ENCODE assay signal across 2 cellular contexts in the genomic region with DNA sequence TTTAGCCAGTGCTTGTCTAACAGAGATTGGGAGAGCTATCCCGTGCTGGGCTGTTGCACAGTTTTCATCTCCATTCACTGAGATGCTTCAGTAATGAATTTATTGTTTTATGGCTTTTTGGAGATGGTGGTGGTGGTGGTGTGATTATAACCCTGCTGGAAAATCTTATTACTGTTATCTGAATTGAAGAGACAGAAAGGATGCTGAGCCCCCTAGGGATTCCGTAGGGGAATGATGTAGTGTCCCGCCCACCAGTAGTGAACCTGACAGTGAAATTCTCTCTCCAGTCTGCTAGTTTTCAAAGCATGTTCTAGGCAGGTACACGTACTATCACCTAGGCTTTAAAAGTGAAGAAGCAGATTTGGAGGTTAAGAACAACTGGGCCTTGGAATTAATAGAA.
TF ChIP-seq lines count a peak whose summit lies in the region.

No MANE protein-coding gene starts in this region.

TF ChIP-seq in A549, 52 proteins besides CTCF, POLR2A, EP300 and RAD21 (continued from another document):
- TF ChIP-seq E2F6 (IDR thresholded peaks at IDR 0.05; ENCODE audit: borderline replicate concordance, low read depth) (no peak), CBX2 (IDR thresholded peaks at IDR 0.05; ENCODE audit: borderline replicate concordance, low read depth) (no peak), MAFK (IDR thresholded peaks at IDR 0.05; ENCODE audit: partially characterized antibody) (no peak), ESRRA (IDR thresholded peaks at IDR 0.05; ENCODE audit: borderline replicate concordance, low read length) (no peak), TP53 (CRISPR knock-in tag; IDR thresholded peaks at IDR 0.05) (no peak), ZSCAN20 (CRISPR knock-in tag; IDR thresholded peaks at IDR 0.05) (no peak), CBX8 (IDR thresholded peaks at IDR 0.05) (no peak), USF2 (IDR thresholded peaks at IDR 0.05) (no peak), FOSB (CRISPR knock-in tag; IDR thresholded peaks at IDR 0.05) (no peak), NFE2L2 (conservative IDR thresholded peaks at IDR 0.05; ENCODE audit: low read length) (no peak), SREBF2 (IDR thresholded peaks at IDR 0.05) (no peak), FOSL2 (IDR thresholded peaks at IDR 0.05) (no peak), FOSL2 (CRISPR knock-in tag; IDR thresholded peaks at IDR 0.05) (no peak), ZNF302 (CRISPR knock-in tag; IDR thresholded peaks at IDR 0.05) (no peak), GATA3 (IDR thresholded peaks at IDR 0.05; ENCODE audit: borderline replicate concordance) (no peak)
- TF ChIP-seq, protein P1, sequence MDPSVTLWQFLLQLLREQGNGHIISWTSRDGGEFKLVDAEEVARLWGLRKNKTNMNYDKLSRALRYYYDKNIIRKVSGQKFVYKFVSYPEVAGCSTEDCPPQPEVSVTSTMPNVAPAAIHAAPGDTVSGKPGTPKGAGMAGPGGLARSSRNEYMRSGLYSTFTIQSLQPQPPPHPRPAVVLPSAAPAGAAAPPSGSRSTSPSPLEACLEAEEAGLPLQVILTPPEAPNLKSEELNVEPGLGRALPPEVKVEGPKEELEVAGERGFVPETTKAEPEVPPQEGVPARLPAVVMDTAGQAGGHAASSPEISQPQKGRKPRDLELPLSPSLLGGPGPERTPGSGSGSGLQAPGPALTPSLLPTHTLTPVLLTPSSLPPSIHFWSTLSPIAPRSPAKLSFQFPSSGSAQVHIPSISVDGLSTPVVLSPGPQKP (IDR thresholded peaks at IDR 0.05; ENCODE audit: low read depth, low read length) = no peak
TF ChIP-seq in A549: peak in this region for 0.

TF ChIP-seq in GM23338, 12 proteins besides CTCF, POLR2A, EP300 and RAD21 (continued from another document):
- TF ChIP-seq, protein P2, sequence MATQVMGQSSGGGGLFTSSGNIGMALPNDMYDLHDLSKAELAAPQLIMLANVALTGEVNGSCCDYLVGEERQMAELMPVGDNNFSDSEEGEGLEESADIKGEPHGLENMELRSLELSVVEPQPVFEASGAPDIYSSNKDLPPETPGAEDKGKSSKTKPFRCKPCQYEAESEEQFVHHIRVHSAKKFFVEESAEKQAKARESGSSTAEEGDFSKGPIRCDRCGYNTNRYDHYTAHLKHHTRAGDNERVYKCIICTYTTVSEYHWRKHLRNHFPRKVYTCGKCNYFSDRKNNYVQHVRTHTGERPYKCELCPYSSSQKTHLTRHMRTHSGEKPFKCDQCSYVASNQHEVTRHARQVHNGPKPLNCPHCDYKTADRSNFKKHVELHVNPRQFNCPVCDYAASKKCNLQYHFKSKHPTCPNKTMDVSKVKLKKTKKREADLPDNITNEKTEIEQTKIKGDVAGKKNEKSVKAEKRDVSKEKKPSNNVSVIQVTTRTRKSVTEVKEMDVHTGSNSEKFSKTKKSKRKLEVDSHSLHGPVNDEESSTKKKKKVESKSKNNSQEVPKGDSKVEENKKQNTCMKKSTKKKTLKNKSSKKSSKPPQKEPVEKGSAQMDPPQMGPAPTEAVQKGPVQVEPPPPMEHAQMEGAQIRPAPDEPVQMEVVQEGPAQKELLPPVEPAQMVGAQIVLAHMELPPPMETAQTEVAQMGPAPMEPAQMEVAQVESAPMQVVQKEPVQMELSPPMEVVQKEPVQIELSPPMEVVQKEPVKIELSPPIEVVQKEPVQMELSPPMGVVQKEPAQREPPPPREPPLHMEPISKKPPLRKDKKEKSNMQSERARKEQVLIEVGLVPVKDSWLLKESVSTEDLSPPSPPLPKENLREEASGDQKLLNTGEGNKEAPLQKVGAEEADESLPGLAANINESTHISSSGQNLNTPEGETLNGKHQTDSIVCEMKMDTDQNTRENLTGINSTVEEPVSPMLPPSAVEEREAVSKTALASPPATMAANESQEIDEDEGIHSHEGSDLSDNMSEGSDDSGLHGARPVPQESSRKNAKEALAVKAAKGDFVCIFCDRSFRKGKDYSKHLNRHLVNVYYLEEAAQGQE (IDR thresholded peaks at IDR 0.05; ENCODE audit: unreplicated experiment) = no peak
- TF ChIP-seq ZNF114 (CRISPR knock-in tag; IDR thresholded peaks at IDR 0.05) (no peak), ZNF331 (CRISPR knock-in tag; IDR thresholded peaks at IDR 0.05; ENCODE audit: low read depth) (no peak)
